ENCODE assay signal across 8 cellular contexts in the genomic region with DNA sequence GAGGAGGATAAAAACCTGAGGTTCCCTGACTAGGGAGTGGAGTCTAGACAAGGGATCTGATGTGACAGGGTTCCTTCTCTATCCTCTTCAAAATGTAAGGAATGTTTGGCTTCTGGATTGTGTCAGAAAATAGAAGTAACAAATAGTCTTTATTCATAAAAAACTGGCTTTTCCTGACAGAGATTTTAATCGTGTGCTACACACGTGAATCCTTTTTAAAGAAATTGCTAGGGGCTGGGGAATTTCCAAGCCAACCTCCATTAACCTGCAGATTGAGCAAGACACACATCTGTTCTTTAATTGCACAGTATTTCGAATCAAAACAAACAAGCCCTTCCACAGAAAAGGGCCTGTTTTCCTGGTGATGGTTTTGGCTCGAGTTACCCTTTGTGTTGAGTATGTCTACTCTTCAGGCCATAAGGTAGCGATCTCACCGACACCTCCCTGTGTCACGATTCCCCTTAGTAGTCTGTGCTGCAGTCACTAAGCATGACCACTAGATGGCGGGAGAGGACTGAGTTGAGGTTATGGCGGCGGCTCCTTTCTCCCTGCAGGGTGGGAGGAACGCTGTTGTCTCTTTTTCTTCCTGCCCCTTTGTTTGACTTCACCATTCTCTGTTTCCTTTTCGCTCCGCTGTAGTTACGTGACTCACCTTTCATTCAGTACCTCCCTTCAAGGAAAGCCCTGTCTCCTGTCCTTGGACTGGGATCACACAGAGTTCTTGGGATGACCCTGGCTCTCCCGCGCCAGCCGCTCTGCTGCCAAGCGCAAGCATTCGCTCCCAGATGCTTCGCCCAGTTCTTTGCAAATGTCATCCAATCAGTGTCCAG.
DNase-seq lines count a peak whose midpoint lies in the region; ATAC-seq and TF ChIP-seq lines count a peak whose summit lies in the region.

No MANE protein-coding gene starts in this region.

- intact Hi-C loops in colonic mucosa (cut with DNase I), result loop anchor here (2.0 to 10.0 kb wide), 3 partner anchors 429 to 1185 kb away; no protein-coding TSS in a partner anchor
- intact Hi-C loops in left colon (cut with DNase I, micrococcal nuclease), result loop anchor here in 1 of 2 donors (10.0 kb wide), 4 partner anchors 429 to 1189 kb away; no protein-coding TSS in a partner anchor

- TF ChIP-seq CTCF in colonic mucosa (IDR thresholded peaks at IDR 0.05), result peak; percentile 90

- no peak overlapping the region for H3K9ac ChIP-seq in colonic mucosa (ENCODE audit: low read depth in 2 of 2, low read length in 2 of 2)

- H3K4me1 ChIP-seq in colonic mucosa, result no peaks in the 10 kb centered on the region

- DNase-seq in AG08395 (ENCODE audit: low spot score), result peak; percentile 82
- DNase-seq in NCI-H2171 treated with DMSO at 0.1 percent for 48 hours (lab: John Stamatoyannopoulos, UW), result peak; percentile 83
- peak; percentile 70 for DNase-seq in activated CD4-positive, alpha-beta T cell treated with anti-CD3 and anti-CD28 coated beads for 1 hour
- DNase-seq in colonic mucosa, result peak; percentile 79
- peak; percentile 47 to 63 for DNase-seq in left colon
- DNase-seq in stimulated activated CD4-positive, alpha-beta T cell treated with anti-CD3 and anti-CD28 coated beads, Interleukin-2, amount 100 ng/mL, for 4 hours (ENCODE audit: low read depth), result peak; percentile 73

- no peaks in the 10 kb centered on the region for H3K36me3 ChIP-seq in colonic mucosa

- ATAC-seq in GM18858 (IDR thresholded peaks at IDR 0.05; ENCODE audit: unreplicated experiment), result peak; percentile 89
- peak; percentile 94 for ATAC-seq in HG03103 (IDR thresholded peaks at IDR 0.05; ENCODE audit: low read depth, unreplicated experiment)
- peak; percentile 98 for ATAC-seq in left colon

- H3K27ac ChIP-seq in colonic mucosa, result no peak overlapping the region

- no peaks in the 10 kb centered on the region for H3K9me3 ChIP-seq in colonic mucosa

- H3K27me3 ChIP-seq in colonic mucosa, result no peaks in the 10 kb centered on the region

- H3K4me3 ChIP-seq in colonic mucosa, result peak overlapping the region; percentile 14
